In the genomic region with DNA sequence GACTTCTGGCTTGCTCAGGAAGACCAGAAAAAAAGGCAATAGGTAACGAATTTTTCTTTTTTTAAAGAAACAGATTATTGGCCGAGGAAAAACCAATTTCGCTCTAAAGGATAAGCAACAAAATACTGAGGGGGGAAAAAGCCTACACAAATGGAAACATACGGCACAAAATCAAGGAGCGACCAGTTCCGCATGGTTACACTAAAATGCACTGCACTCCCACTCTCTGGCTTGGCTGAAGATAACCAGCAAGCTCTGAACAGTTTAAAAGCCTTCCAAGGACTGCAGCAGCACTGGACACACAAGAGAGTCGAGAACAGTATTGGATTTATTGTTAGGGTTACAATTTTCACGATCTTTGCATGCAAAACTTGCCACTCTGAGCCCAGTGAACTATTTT, we compare ENCODE assay signal across 8 cellular contexts. TPM values are rescaled to one million over a fixed set of nuclear protein-coding genes. Genes with fewer than 3 reads are reported as not detected.
DNase-seq lines count a peak whose midpoint lies in the region; ATAC-seq and TF ChIP-seq lines count a peak whose summit lies in the region.

No MANE protein-coding gene starts in this region.

- POLR2A ChIA-PET in naive thymus-derived CD8-positive, alpha-beta T cell (lab: Charles Lee): interaction anchor here (2.4 kb wide), 1 partner anchor 261 kb away, joined by 7 read pairs; a partner anchor contains a TSS

- TF ChIP-seq CTCF in C4-2B (conservative IDR thresholded peaks at IDR 0.05) (no peak), choroid plexus epithelial cell (conservative IDR thresholded peaks at IDR 0.05; ENCODE audit: low read depth, low read length) (no peak)

- H3K4me3 ChIP-seq in HUES64 (ENCODE audit: low read length) (peak overlapping the region; percentile 78), choroid plexus epithelial cell (ENCODE audit: low read depth, low read length) (peak overlapping the region; percentile 63)

- ATAC-seq in naive thymus-derived CD8-positive, alpha-beta T cell: no peak
- ATAC-seq in sciatic nerve (no peak), GM19035 (IDR thresholded peaks at IDR 0.05; ENCODE audit: unreplicated experiment) (no peak)

- no peak overlapping the region for H3K9ac ChIP-seq in HUES64 (ENCODE audit: low read depth, low read length)

- H3K27ac ChIP-seq in C4-2B (peak overlapping the region; percentile 92), HUES64 (ENCODE audit: low read depth, low read length) (no peak overlapping the region)

- peaks cover 0 to 14% (median 5%) of the 10 kb centered on the region in 4 donors for H3K4me1 Mint-ChIP-seq in naive thymus-derived CD8-positive, alpha-beta T cell

- 62% methylated on average over 8 of the region's 8 CpGs for whole genome bisulfite sequencing in HUES64

- peak overlapping the region; percentile 43 to 79 (median 67) for H3K4me3 Mint-ChIP-seq in naive thymus-derived CD8-positive, alpha-beta T cell

- peaks cover 20% of the 10 kb centered on the region for H3K4me1 ChIP-seq in HUES64 (ENCODE audit: insufficient read depth, low read length)

- DNase-seq in choroid plexus epithelial cell (ENCODE audit: low read depth) (no peak), sciatic nerve (ENCODE audit: low spot score) (no peak), cortex of kidney (lab: John Stamatoyannopoulos, UW) (no peak)
- no peak for DNase-seq in naive thymus-derived CD8-positive, alpha-beta T cell
- no peak for DNase-seq in activated effector memory CD4-positive, alpha-beta T cell treated with anti-CD3 and anti-CD28 coated beads, Interleukin-2, amount 50 U/mL, for 16 hours

- no peaks in the 10 kb centered on the region for H3K9me3 ChIP-seq in HUES64 (ENCODE audit: insufficient read depth, low read depth, low read length)

- H3K9me3 Mint-ChIP-seq in naive thymus-derived CD8-positive, alpha-beta T cell: no peaks in the 10 kb centered on the region

- H3K27me3 ChIP-seq in HUES64 (ENCODE audit: insufficient read depth, low read length): peaks cover 52% of the 10 kb centered on the region

- peaks cover 14 to 44% (median 35%) of the 10 kb centered on the region in 5 donors for H3K27me3 Mint-ChIP-seq in naive thymus-derived CD8-positive, alpha-beta T cell

- no peaks in the 10 kb centered on the region for H3K36me3 Mint-ChIP-seq in naive thymus-derived CD8-positive, alpha-beta T cell

- no peak overlapping the region for H3K27ac Mint-ChIP-seq in naive thymus-derived CD8-positive, alpha-beta T cell

- H3K36me3 ChIP-seq in HUES64 (ENCODE audit: insufficient read depth, low read length): no peaks in the 10 kb centered on the region

- intact Hi-C loops in sciatic nerve (cut with DNase I): no loop called here

RNA-seq across cellular contexts. Expression of a gene that starts 0.9 kb away (rescaled TPM):
- 20.9 TPM for polyA plus RNA-seq in HUES64 (2013, experiment 1 of 2)
- 23.5 TPM for polyA plus RNA-seq in HUES64 (2013, experiment 2 of 2)
- under 1 TPM in 1 of 2 experiments, not detected in 1; 0.16 TPM for total RNA-seq in naive thymus-derived CD8-positive, alpha-beta T cell
- under 1 TPM in 1 of 3 donors, not detected in 2; 0.15 TPM for polyA plus RNA-seq in naive thymus-derived CD8-positive, alpha-beta T cell
- 1.2 TPM for total RNA-seq in sciatic nerve
